Comparison of ENCODE assay signal across 9 cellular contexts in the genomic region with DNA sequence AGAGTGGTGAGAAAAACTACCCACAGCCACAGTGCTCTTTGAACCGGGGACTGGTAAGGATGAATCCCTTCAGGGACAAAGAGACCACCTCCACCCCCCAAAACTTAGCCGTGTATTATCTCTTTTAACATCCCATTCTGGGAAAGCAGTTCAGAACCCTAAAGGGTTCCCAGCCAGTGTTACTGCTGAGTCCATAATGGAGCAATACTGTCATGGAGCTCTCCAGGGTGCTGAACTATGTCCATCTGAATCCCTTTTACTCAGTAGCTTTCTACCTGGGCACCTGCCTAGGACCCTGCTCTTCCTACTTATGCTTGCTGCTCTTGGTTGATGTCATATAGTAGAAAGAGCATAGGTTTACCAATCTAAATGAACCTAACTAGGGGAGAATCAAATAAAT. TPM values are rescaled to one million over a fixed set of nuclear protein-coding genes. Genes with fewer than 3 reads are reported as not detected.
A peak's percentile ranks its signal among the peaks of the same experiment; 100 is the strongest.
DNase-seq lines count a peak whose midpoint lies in the region; ATAC-seq and TF ChIP-seq lines count a peak whose summit lies in the region.
"Had no signal": no experiment of that assay in that cellular context is flagged by ENCODE, and none has a peak within 500 bp of the region (broad histone marks: within the 10 kb centered on the region; RNA-seq: fewer than 3 reads in every experiment).

No MANE protein-coding gene starts in this region.

- H3K27me3 Mint-ChIP-seq in activated naive CD8-positive, alpha-beta T cell treated with anti-CD3 and anti-CD28 coated beads for 36 hours = peaks cover 23% of the 10 kb centered on the region
- H3K27me3 Mint-ChIP-seq in natural killer cell treated with Interleukin-12 subunit alpha and Interleukin-12 subunit beta and Interleukin-15 and Interleukin-18, amount 100 ng/mL, for 72 hours = peaks cover 21 to 23% of the 10 kb centered on the region in 2 donors
- H3K27me3 Mint-ChIP-seq in activated T-helper 17 cell treated with anti-CD3 and anti-CD28 coated beads, Interleukin-2, amount 50 U/mL, for 72 hours = peaks cover 24% of the 10 kb centered on the region

- H3K27ac Mint-ChIP-seq in activated naive CD8-positive, alpha-beta T cell treated with anti-CD3 and anti-CD28 coated beads for 36 hours = no peak overlapping the region
- H3K27ac Mint-ChIP-seq in natural killer cell treated with Interleukin-12 subunit alpha and Interleukin-12 subunit beta and Interleukin-15 and Interleukin-18, amount 100 ng/mL, for 72 hours = no peak overlapping the region
- no peak overlapping the region for H3K27ac Mint-ChIP-seq in activated T-helper 17 cell treated with anti-CD3 and anti-CD28 coated beads, Interleukin-2, amount 50 U/mL, for 72 hours

- TF ChIP-seq EP300 in Ishikawa (IDR thresholded peaks at IDR 0.05; ENCODE audit: borderline replicate concordance) = no peak

- no peak for TF ChIP-seq RAD21 in Ishikawa (IDR thresholded peaks at IDR 0.05; ENCODE audit: low read depth)

- intact Hi-C loops in left colon (cut with DNase I, micrococcal nuclease) = no loop called here

- no peaks in the 10 kb centered on the region for H3K36me3 Mint-ChIP-seq in activated naive CD8-positive, alpha-beta T cell treated with anti-CD3 and anti-CD28 coated beads for 36 hours
- no peaks in the 10 kb centered on the region for H3K36me3 Mint-ChIP-seq in natural killer cell treated with Interleukin-12 subunit alpha and Interleukin-12 subunit beta and Interleukin-15 and Interleukin-18, amount 100 ng/mL, for 72 hours
- no peaks in the 10 kb centered on the region for H3K36me3 Mint-ChIP-seq in activated T-helper 17 cell treated with anti-CD3 and anti-CD28 coated beads, Interleukin-2, amount 50 U/mL, for 72 hours (ENCODE audit: low read depth)

- peaks cover 6% of the 10 kb centered on the region for H3K9me3 Mint-ChIP-seq in activated naive CD8-positive, alpha-beta T cell treated with anti-CD3 and anti-CD28 coated beads for 36 hours
- no peaks in the 10 kb centered on the region for H3K9me3 Mint-ChIP-seq in natural killer cell treated with Interleukin-12 subunit alpha and Interleukin-12 subunit beta and Interleukin-15 and Interleukin-18, amount 100 ng/mL, for 72 hours
- H3K9me3 Mint-ChIP-seq in activated T-helper 17 cell treated with anti-CD3 and anti-CD28 coated beads, Interleukin-2, amount 50 U/mL, for 72 hours = peaks cover 3% of the 10 kb centered on the region

- H3K4me3 Mint-ChIP-seq in activated naive CD8-positive, alpha-beta T cell treated with anti-CD3 and anti-CD28 coated beads for 36 hours = no peak overlapping the region
- H3K4me3 Mint-ChIP-seq in natural killer cell treated with Interleukin-12 subunit alpha and Interleukin-12 subunit beta and Interleukin-15 and Interleukin-18, amount 100 ng/mL, for 72 hours = no peak overlapping the region
- no peak overlapping the region for H3K4me3 Mint-ChIP-seq in activated T-helper 17 cell treated with anti-CD3 and anti-CD28 coated beads, Interleukin-2, amount 50 U/mL, for 72 hours

- ATAC-seq in left colon (peak; percentile 60), HG02678 (IDR thresholded peaks at IDR 0.05; ENCODE audit: unreplicated experiment) (no peak)
- no peak for ATAC-seq in natural killer cell treated with Interleukin-12 subunit alpha and Interleukin-12 subunit beta and Interleukin-15 and Interleukin-18, amount 100 ng/mL, for 72 hours
- no peak for ATAC-seq in activated T-helper 17 cell treated with anti-CD3 and anti-CD28 coated beads, Interleukin-2, amount 50 U/mL, for 72 hours (replicated peaks)

- H3K4me1 Mint-ChIP-seq in activated naive CD8-positive, alpha-beta T cell treated with anti-CD3 and anti-CD28 coated beads for 36 hours = peaks cover 5% of the 10 kb centered on the region
- H3K4me1 Mint-ChIP-seq in natural killer cell treated with Interleukin-12 subunit alpha and Interleukin-12 subunit beta and Interleukin-15 and Interleukin-18, amount 100 ng/mL, for 72 hours (ENCODE audit: low read depth in 2 of 2) = no peaks in the 10 kb centered on the region
- H3K4me1 Mint-ChIP-seq in activated T-helper 17 cell treated with anti-CD3 and anti-CD28 coated beads, Interleukin-2, amount 50 U/mL, for 72 hours = no peaks in the 10 kb centered on the region

- peak; percentile 44 to 48 for DNase-seq in AML-193 (lab: John Stamatoyannopoulos, UW)
- peak; percentile 14 for DNase-seq in activated naive CD8-positive, alpha-beta T cell treated with anti-CD3 and anti-CD28 coated beads for 36 hours
- DNase-seq in left colon = peak in 1 of 2 donors; percentile 47
- DNase-seq in NCI-H187 (lab: John Stamatoyannopoulos, UW) = no peak
- no peak for DNase-seq in natural killer cell treated with Interleukin-12 subunit alpha and Interleukin-12 subunit beta and Interleukin-15 and Interleukin-18, amount 100 ng/mL, for 72 hours (ENCODE audit: low spot score)
- DNase-seq: posterior cingulate gyrus had no signal

TF ChIP-seq in Ishikawa, 13 proteins besides CTCF, POLR2A, EP300 and RAD21:
- TF ChIP-seq NFIC (IDR thresholded peaks at IDR 0.05) (no peak), REST (IDR thresholded peaks at IDR 0.05; ENCODE audit: low read depth) (peak; percentile 95), FOXM1 (IDR thresholded peaks at IDR 0.05; ENCODE audit: borderline replicate concordance, low read depth) (no peak), ZBTB7A (IDR thresholded peaks at IDR 0.05; ENCODE audit: low read depth) (no peak), CEBPB (IDR thresholded peaks at IDR 0.05) (peak; percentile 52), TAF1 (IDR thresholded peaks at IDR 0.05; ENCODE audit: low read depth) (no peak)
TF ChIP-seq in Ishikawa: peak in this region for 2.

RNA-seq across cellular contexts. Expression of gene SAYSD1, which starts 22.2 kb away (rescaled TPM):
- total RNA-seq in activated naive CD8-positive, alpha-beta T cell treated with anti-CD3 and anti-CD28 coated beads for 36 hours = 10 to 100 TPM; 11.3 TPM
- total RNA-seq in left colon = 10 to 100 TPM; 15.4 to 17.0 TPM
- total RNA-seq in natural killer cell treated with Interleukin-12 subunit alpha and Interleukin-12 subunit beta and Interleukin-15 and Interleukin-18, amount 100 ng/mL, for 72 hours = 1 to 10 TPM; 3.5 to 5.2 TPM
- total RNA-seq in activated T-helper 17 cell treated with anti-CD3 and anti-CD28 coated beads, Interleukin-2, amount 50 U/mL, for 72 hours = 10 to 100 TPM in 1 of 2 donors, 1 to 10 TPM in 1; 7.7 to 10.3 TPM

Comparison
In these comparisons a context has a peak if more than half of its experiments do, and no peak if none do; other contexts are left out.
1. DNase-seq: peak in AML-193 (2 of 2) and activated naive CD8-positive, alpha-beta T cell treated with anti-CD3 and anti-CD28 coated beads for 36 hours (single experiment); none in NCI-H187 (0 of 2) and natural killer cell treated with Interleukin-12 subunit alpha and Interleukin-12 subunit beta and Interleukin-15 and Interleukin-18, amount 100 ng/mL, for 72 hours (single experiment).